In genomic region chr13:33997574-33997973, GRCh38 we compare ENCODE assay signal across 29 cellular contexts.
"Had no signal": no experiment of that assay in that cellular context is flagged by ENCODE, and none has a peak within 500 bp of the region (broad histone marks: within the 10 kb centered on the region; RNA-seq: fewer than 3 reads in every experiment).

No MANE protein-coding gene starts in this region.

- H3K27me3 ChIP-seq: adrenal gland, colonic mucosa, SJCRH30 had no signal

- H3K9me3 ChIP-seq: adrenal gland, colonic mucosa, SJCRH30, SK-N-SH had no signal

- H3K4me3 ChIP-seq: adrenal gland, colonic mucosa, SJCRH30 had no signal

- H3K36me3 ChIP-seq: adrenal gland, colonic mucosa, SJCRH30, WERI-Rb-1 had no signal

- ATAC-seq: activated CD4-positive, alpha-beta T cell treated with anti-CD3 and anti-CD28 coated beads for 36 hours; activated T-helper 17 cell treated with anti-CD3 and anti-CD28 coated beads, Interleukin-2, amount 50 U/mL, for 72 hours; Panc1; Right ventricle myocardium inferior had no signal

- DNase-seq: activated CD4-positive, alpha-beta memory T cell treated with anti-CD3 and anti-CD28 coated beads, Interleukin-2, amount 10 ng/mL, durations not matched to agents 7 days and 5 days; activated CD4-positive, alpha-beta T cell treated with anti-CD3 and anti-CD28 coated beads for 36 hours; activated CD4-positive, alpha-beta T cell treated with anti-CD3 and anti-CD28 coated beads, Interleukin-2, amount 50 U/mL, for 1 hour; activated gamma-delta T cell; activated naive CD4-positive, alpha-beta T cell treated with anti-CD3 and anti-CD28 coated beads, Interleukin-2, amount 10 ng/mL, durations not matched to agents 7 days and 5 days; activated naive CD8-positive, alpha-beta T cell treated with anti-CD3 and anti-CD28 coated beads for 36 hours; activated T-cell treated with anti-CD3 and anti-CD28 coated beads for 4 hours; activated T-cell treated with anti-CD3 and anti-CD28 coated beads, Interleukin-2, amount 50 U/mL, for 48 hours; adrenal gland; anterior cingulate cortex; caudate nucleus; colonic mucosa; KG1; NCI-H1048; NCI-H1417 treated with DMSO at 0.1 percent for 48 hours; NCI-H187; NCI-H2081; NCI-H2171 treated with DMSO at 0.1 percent for 48 hours; NCI-H226; NCI-H524 treated with DMSO at 0.1 percent for 48 hours; NCI-H82; RPMI8226; SJCRH30; SK-N-SH; T-helper 1 cell; WERI-Rb-1 had no signal

- H3K27ac ChIP-seq: adrenal gland, colonic mucosa, SJCRH30, WERI-Rb-1 had no signal

- H3K4me1 ChIP-seq: colonic mucosa had no signal
